ENCODE assay signal across 1 cellular context in the genomic region with DNA sequence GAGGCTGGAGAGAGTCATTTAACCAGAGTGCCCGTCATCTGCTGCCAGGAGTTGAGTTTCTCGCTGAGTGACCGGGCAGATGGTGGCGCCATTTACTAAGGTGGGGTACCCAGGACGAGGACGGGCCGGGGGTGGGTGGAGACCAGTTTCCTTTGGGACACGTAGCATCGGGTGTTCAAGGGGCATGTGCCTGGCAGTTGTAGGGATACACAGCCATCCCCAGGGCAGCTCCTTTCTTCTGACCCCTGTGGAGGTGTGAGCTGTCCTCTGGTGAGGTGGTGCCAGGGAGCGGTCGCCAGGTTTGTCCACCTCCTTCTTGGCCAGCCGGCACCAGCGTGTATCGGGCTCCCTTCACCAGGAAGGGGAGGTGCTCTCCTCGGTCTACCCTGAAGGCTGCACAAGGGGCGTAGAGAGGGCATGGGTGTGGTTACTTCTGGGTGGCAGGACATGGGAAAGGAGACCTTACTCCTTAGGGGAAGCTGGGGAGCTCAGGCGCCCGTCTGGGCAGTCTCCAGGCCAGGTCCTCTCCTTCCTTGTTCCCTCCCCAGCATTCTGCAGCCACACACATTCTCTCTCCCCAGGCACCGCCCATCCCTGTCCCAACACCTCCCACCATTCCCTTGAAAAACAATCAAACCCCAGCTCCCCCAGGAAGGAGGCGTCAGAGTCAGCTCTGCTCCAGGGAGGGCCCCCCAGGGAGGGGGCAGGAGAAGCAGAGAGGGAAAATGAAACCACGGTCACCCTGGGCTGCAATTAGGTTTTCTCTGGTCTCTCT.
TF ChIP-seq lines count a peak whose summit lies in the region.

No MANE protein-coding gene starts in this region.

TF ChIP-seq in H1, 55 proteins besides CTCF, POLR2A, EP300 and RAD21:
- TF ChIP-seq CREB1 (IDR thresholded peaks at IDR 0.05) (0 out of 2 replicates have a peak, but pooled peaks have one; percentile 20), POLR2AphosphoS5 (IDR thresholded peaks at IDR 0.05; ENCODE audit: low read depth, low read length) (no peak), ZNF274 (IDR thresholded peaks at IDR 0.05; ENCODE audit: borderline replicate concordance, extremely low read depth, low read length) (no peak), FOSL1 (IDR thresholded peaks at IDR 0.05; ENCODE audit: insufficient read depth, low read depth, low read length) (no peak), GTF2F1 (IDR thresholded peaks at IDR 0.05; ENCODE audit: borderline replicate concordance, low read depth, low read length) (no peak), JUN (IDR thresholded peaks at IDR 0.05; ENCODE audit: low read depth, low read length) (no peak), KDM4A (IDR thresholded peaks at IDR 0.05; ENCODE audit: low read depth, low read length, severe bottlenecking) (peak; percentile 75), NRF1 (IDR thresholded peaks at IDR 0.05; ENCODE audit: low read depth, low read length) (no peak), HDAC6 (IDR thresholded peaks at IDR 0.05; ENCODE audit: low read depth, low read length) (no peak), GABPA (IDR thresholded peaks at IDR 0.05; ENCODE audit: borderline replicate concordance, insufficient read depth, low read length) (no peak), PHF8 (conservative IDR thresholded peaks at IDR 0.05; ENCODE audit: low read depth, low read length) (0 out of 2 replicates have a peak, but pooled peaks have one; percentile 19), TEAD4 (IDR thresholded peaks at IDR 0.05; ENCODE audit: low read depth, low read length) (no peak), SP1 (IDR thresholded peaks at IDR 0.05; ENCODE audit: low read depth, low read length) (no peak), YY1 (IDR thresholded peaks at IDR 0.05; ENCODE audit: low read depth, low read length) (0 out of 2 replicates have a peak, but pooled peaks have one; percentile 26), EGR1 (IDR thresholded peaks at IDR 0.05; ENCODE audit: borderline replicate concordance, low read depth, low read length) (no peak), SIRT6 (IDR thresholded peaks at IDR 0.05; ENCODE audit: low read length) (no peak)
- TF ChIP-seq, protein P1, sequence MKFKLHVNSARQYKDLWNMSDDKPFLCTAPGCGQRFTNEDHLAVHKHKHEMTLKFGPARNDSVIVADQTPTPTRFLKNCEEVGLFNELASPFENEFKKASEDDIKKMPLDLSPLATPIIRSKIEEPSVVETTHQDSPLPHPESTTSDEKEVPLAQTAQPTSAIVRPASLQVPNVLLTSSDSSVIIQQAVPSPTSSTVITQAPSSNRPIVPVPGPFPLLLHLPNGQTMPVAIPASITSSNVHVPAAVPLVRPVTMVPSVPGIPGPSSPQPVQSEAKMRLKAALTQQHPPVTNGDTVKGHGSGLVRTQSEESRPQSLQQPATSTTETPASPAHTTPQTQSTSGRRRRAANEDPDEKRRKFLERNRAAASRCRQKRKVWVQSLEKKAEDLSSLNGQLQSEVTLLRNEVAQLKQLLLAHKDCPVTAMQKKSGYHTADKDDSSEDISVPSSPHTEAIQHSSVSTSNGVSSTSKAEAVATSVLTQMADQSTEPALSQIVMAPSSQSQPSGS (IDR thresholded peaks at IDR 0.05; ENCODE audit: low read length) = no peak
- TF ChIP-seq, protein P2, sequence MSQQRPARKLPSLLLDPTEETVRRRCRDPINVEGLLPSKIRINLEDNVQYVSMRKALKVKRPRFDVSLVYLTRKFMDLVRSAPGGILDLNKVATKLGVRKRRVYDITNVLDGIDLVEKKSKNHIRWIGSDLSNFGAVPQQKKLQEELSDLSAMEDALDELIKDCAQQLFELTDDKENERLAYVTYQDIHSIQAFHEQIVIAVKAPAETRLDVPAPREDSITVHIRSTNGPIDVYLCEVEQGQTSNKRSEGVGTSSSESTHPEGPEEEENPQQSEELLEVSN (IDR thresholded peaks at IDR 0.05) = peak; percentile 20; the same call in 1 of the 2 replicates
- TF ChIP-seq, protein P3, sequence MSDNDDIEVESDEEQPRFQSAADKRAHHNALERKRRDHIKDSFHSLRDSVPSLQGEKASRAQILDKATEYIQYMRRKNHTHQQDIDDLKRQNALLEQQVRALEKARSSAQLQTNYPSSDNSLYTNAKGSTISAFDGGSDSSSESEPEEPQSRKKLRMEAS (IDR thresholded peaks at IDR 0.05) = peak; percentile 77
- TF ChIP-seq, protein P4, sequence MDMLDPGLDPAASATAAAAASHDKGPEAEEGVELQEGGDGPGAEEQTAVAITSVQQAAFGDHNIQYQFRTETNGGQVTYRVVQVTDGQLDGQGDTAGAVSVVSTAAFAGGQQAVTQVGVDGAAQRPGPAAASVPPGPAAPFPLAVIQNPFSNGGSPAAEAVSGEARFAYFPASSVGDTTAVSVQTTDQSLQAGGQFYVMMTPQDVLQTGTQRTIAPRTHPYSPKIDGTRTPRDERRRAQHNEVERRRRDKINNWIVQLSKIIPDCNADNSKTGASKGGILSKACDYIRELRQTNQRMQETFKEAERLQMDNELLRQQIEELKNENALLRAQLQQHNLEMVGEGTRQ (IDR thresholded peaks at IDR 0.05; ENCODE audit: low read length) = no peak
